Comparison of ENCODE assay signal across 1 cellular context in genomic region chr4:7101692-7102515, GRCh38.
TF ChIP-seq lines count a peak whose summit lies in the region.

No MANE protein-coding gene starts in this region.

TF ChIP-seq in IMR-90, 13 proteins besides CTCF, POLR2A, EP300 and RAD21 (continued from another document):
- TF ChIP-seq USF2 (IDR thresholded peaks at IDR 0.05; ENCODE audit: low read depth, low read length) (no peak), RCOR1 (IDR thresholded peaks at IDR 0.05; ENCODE audit: insufficient replicate concordance, low read length) (no peak), FOS (IDR thresholded peaks at IDR 0.05; ENCODE audit: low read depth, low read length) (no peak), CEBPB (IDR thresholded peaks at IDR 0.05; ENCODE audit: low read depth, low read length) (no peak), SMC3 (IDR thresholded peaks at IDR 0.05; ENCODE audit: low read depth, low read length) (no peak), MAFK (IDR thresholded peaks at IDR 0.05; ENCODE audit: low read depth, low read length) (no peak)
